18 cellular contexts compared by ENCODE assay signal in genomic region chr20:17762243-17762872, GRCh38.
DNase-seq lines count a peak whose midpoint lies in the region; ATAC-seq and TF ChIP-seq lines count a peak whose summit lies in the region.
"Had no signal": no experiment of that assay in that cellular context is flagged by ENCODE, and none has a peak within 500 bp of the region (broad histone marks: within the 10 kb centered on the region; RNA-seq: fewer than 3 reads in every experiment).

No MANE protein-coding gene starts in this region.

- H3K36me3 ChIP-seq in KMS-11 (ENCODE audit: insufficient read depth) = no peaks in the 10 kb centered on the region
- H3K36me3 ChIP-seq: SJCRH30, transverse colon, WERI-Rb-1 had no signal

- no peaks in the 10 kb centered on the region for H4K20me1 ChIP-seq in KMS-11 (ENCODE audit: insufficient read depth)

- peaks cover 28% of the 10 kb centered on the region for H3K4me1 ChIP-seq in KMS-11 (ENCODE audit: low read depth, poor library complexity, severe bottlenecking)
- H3K4me1 ChIP-seq: psoas muscle, SJCRH30, transverse colon had no signal

- H2AFZ ChIP-seq in KMS-11 (ENCODE audit: low read depth) = peak overlapping the region; percentile 57; the same call in 1 of the 2 replicates

- H3K27me3 Mint-ChIP-seq in mesothelial cell of epicardium (ENCODE audit: low read depth) = no peaks in the 10 kb centered on the region
- H3K27me3 Mint-ChIP-seq in activated T-helper 2 cell treated with anti-CD3 and anti-CD28 coated beads, Interferon-gamma antibody, Interleukin-2, Interleukin-4, amounts not matched to agents 10 μg/mL and 5 μg/mL and 100 μg/mL, durations not matched to agents 14 hours and 24 hours and 36 hours (ENCODE audit: low read depth) = no peaks in the 10 kb centered on the region

- TF ChIP-seq CTCF in KMS-11 (conservative IDR thresholded peaks at IDR 0.05; ENCODE audit: low read depth, low read length) = no peak
- no peak for TF ChIP-seq CTCF in mesothelial cell of epicardium (IDR thresholded peaks at IDR 0.05; ENCODE audit: unreplicated experiment)

- H3K4me3 Mint-ChIP-seq in mesothelial cell of epicardium = no peak overlapping the region
- H3K4me3 Mint-ChIP-seq in activated T-helper 2 cell treated with anti-CD3 and anti-CD28 coated beads, Interferon-gamma antibody, Interleukin-2, Interleukin-4, amounts not matched to agents 10 μg/mL and 5 μg/mL and 100 μg/mL, durations not matched to agents 14 hours and 24 hours and 36 hours (ENCODE audit: low read depth) = no peak overlapping the region
- H3K4me3 Mint-ChIP-seq: CD8-positive, alpha-beta T cell; stimulated activated naive CD8-positive, alpha-beta T cell treated with anti-CD3 and anti-CD28 coated beads, Interleukin-15, Interleukin-2, amounts not matched to agents 100 ng/mL and 50 ng/mL, for 24 hours had no signal

- intact Hi-C loops in activated T-helper 2 cell treated with anti-CD3 and anti-CD28 coated beads, Interferon-gamma antibody, Interleukin-2, Interleukin-4, amounts not matched to agents 10 μg/mL and 5 μg/mL and 100 μg/mL, durations not matched to agents 14 hours and 24 hours and 36 hours (cut with micrococcal nuclease) = no loop called here

- H3K4me3 ChIP-seq in KMS-11 (IDR thresholded peaks at IDR 0.05; ENCODE audit: insufficient read depth, low read depth, low read length) = no peak overlapping the region
- H3K4me3 ChIP-seq: psoas muscle, SJCRH30, transverse colon had no signal

- no peaks in the 10 kb centered on the region for H3K27me3 ChIP-seq in KMS-11 (ENCODE audit: insufficient read depth, low read depth)
- H3K27me3 ChIP-seq: SJCRH30, transverse colon had no signal

- peaks cover 8% of the 10 kb centered on the region for H3K36me3 Mint-ChIP-seq in mesothelial cell of epicardium
- H3K36me3 Mint-ChIP-seq in activated T-helper 2 cell treated with anti-CD3 and anti-CD28 coated beads, Interferon-gamma antibody, Interleukin-2, Interleukin-4, amounts not matched to agents 10 μg/mL and 5 μg/mL and 100 μg/mL, durations not matched to agents 14 hours and 24 hours and 36 hours (ENCODE audit: low read depth) = no peaks in the 10 kb centered on the region
- H3K36me3 Mint-ChIP-seq: CD8-positive, alpha-beta T cell had no signal

- DNase-seq in DMS79 treated with DMSO at 0.1 percent for 48 hours (lab: John Stamatoyannopoulos, UW) (peak; percentile 75), NCI-H69 (lab: John Stamatoyannopoulos, UW) (peak; percentile 15), mesothelial cell of epicardium (ENCODE audit: low spot score in 2 of 2, unreplicated experiment in 2 of 2) (no peak), NCI-H1694 (lab: John Stamatoyannopoulos, UW) (no peak)
- DNase-seq in activated T-helper 2 cell treated with anti-CD3 and anti-CD28 coated beads, Interferon-gamma antibody, Interleukin-2, Interleukin-4, amounts not matched to agents 10 μg/mL and 5 μg/mL and 100 μg/mL, durations not matched to agents 14 hours and 24 hours and 36 hours (ENCODE audit: low spot score) = no peak
- DNase-seq: activated CD8-positive, alpha-beta memory T cell treated with anti-CD3 and anti-CD28 coated beads, Interleukin-2, amount 50 U/mL, for 4 hours; CD8-positive, alpha-beta T cell; cortex of kidney; Kasumi-1; NCI-H526 treated with DMSO at 0.1 percent for 48 hours; psoas muscle; stimulated activated CD4-positive, alpha-beta T cell treated with anti-CD3 and anti-CD28 coated beads, Interleukin-4, amount 100 ng/mL, for 1 hour; transverse colon; WERI-Rb-1 had no signal

- peak overlapping the region; percentile 72 for H3K4me2 ChIP-seq in KMS-11

- H3K4me1 Mint-ChIP-seq in mesothelial cell of epicardium = peaks cover 9% of the 10 kb centered on the region
- H3K4me1 Mint-ChIP-seq in activated T-helper 2 cell treated with anti-CD3 and anti-CD28 coated beads, Interferon-gamma antibody, Interleukin-2, Interleukin-4, amounts not matched to agents 10 μg/mL and 5 μg/mL and 100 μg/mL, durations not matched to agents 14 hours and 24 hours and 36 hours (ENCODE audit: low read depth) = no peaks in the 10 kb centered on the region

- peaks cover 11% of the 10 kb centered on the region for H3K9me3 Mint-ChIP-seq in mesothelial cell of epicardium
- H3K9me3 Mint-ChIP-seq in activated T-helper 2 cell treated with anti-CD3 and anti-CD28 coated beads, Interferon-gamma antibody, Interleukin-2, Interleukin-4, amounts not matched to agents 10 μg/mL and 5 μg/mL and 100 μg/mL, durations not matched to agents 14 hours and 24 hours and 36 hours = peaks cover 7% of the 10 kb centered on the region

- H3K27ac Mint-ChIP-seq in mesothelial cell of epicardium = peak overlapping the region; percentile 90
- H3K27ac Mint-ChIP-seq in activated T-helper 2 cell treated with anti-CD3 and anti-CD28 coated beads, Interferon-gamma antibody, Interleukin-2, Interleukin-4, amounts not matched to agents 10 μg/mL and 5 μg/mL and 100 μg/mL, durations not matched to agents 14 hours and 24 hours and 36 hours = no peak overlapping the region
- H3K27ac Mint-ChIP-seq: CD8-positive, alpha-beta T cell had no signal

- peak overlapping the region; percentile 24; the same call in 1 of the 2 replicates for H3K9ac ChIP-seq in KMS-11

- no peak for ATAC-seq in GM19455 (IDR thresholded peaks at IDR 0.05; ENCODE audit: unreplicated experiment)
- ATAC-seq: CD8-positive, alpha-beta T cell; psoas muscle had no signal

- peak overlapping the region; percentile 77; the same call in 1 of the 2 replicates for H3K27ac ChIP-seq in KMS-11
- H3K27ac ChIP-seq: psoas muscle, SJCRH30, transverse colon, WERI-Rb-1 had no signal

- no peaks in the 10 kb centered on the region for H3K79me2 ChIP-seq in KMS-11 (ENCODE audit: insufficient read depth, low read depth)

Comparison
In these comparisons a context has a peak if more than half of its experiments do, and no peak if none do; other contexts are left out.
1. DNase-seq: peak in DMS79 treated with DMSO at 0.1 percent for 48 hours (single experiment) and NCI-H69 (single experiment); none in mesothelial cell of epicardium (0 of 2), activated T-helper 2 cell treated with anti-CD3 and anti-CD28 coated beads, Interferon-gamma antibody, Interleukin-2, Interleukin-4, amounts not matched to agents 10 μg/mL and 5 μg/mL and 100 μg/mL, durations not matched to agents 14 hours and 24 hours and 36 hours (single experiment) and NCI-H1694 (single experiment).